Comparison of ENCODE assay signal across 8 cellular contexts in genomic region chr19:41265376-41266153, GRCh38. TPM values are rescaled to one million over a fixed set of nuclear protein-coding genes. Genes with fewer than 3 reads are reported as not detected.
DNase-seq lines count a peak whose midpoint lies in the region; ATAC-seq and TF ChIP-seq lines count a peak whose summit lies in the region.

No MANE protein-coding gene starts in this region.

- H3K27ac Mint-ChIP-seq in activated CD8-positive, alpha-beta T cell treated with anti-CD3 and anti-CD28 coated beads for 36 hours, result peak overlapping the region; percentile 100

- peak overlapping the region; percentile 100 for H3K4ac ChIP-seq in trophoblast cell (ENCODE audit: low read depth, low read length)

- peak overlapping the region; percentile 74 for H2BK12ac ChIP-seq in trophoblast cell (ENCODE audit: low read length)

- H4K8ac ChIP-seq in trophoblast cell (ENCODE audit: low read depth, low read length), result peak overlapping the region; percentile 99

- H3K9me3 ChIP-seq in AG04450 (ENCODE audit: control insufficient read depth, insufficient read depth, low read length) (no peaks in the 10 kb centered on the region; the same call in 1 of the 2 replicates), HAP-1 (no peaks in the 10 kb centered on the region), trophoblast cell (ENCODE audit: insufficient read depth, low read depth, low read length) (no peaks in the 10 kb centered on the region)

- H3K27ac ChIP-seq in AG04450 (ENCODE audit: low read depth, low read length) (peak overlapping the region; percentile 90), trophoblast cell (ENCODE audit: low read depth, low read length) (peak overlapping the region; percentile 97)

- H3K4me3 ChIP-seq in AG04450 (ENCODE audit: low read depth, low read length), result peak overlapping the region; percentile 89
- peak overlapping the region; percentile 97 for H3K4me3 ChIP-seq in HAP-1
- peak overlapping the region; percentile 92 for H3K4me3 ChIP-seq in trophoblast cell (ENCODE audit: low read depth, low read length)

- peak overlapping the region; percentile 99 for H2BK120ac ChIP-seq in trophoblast cell (ENCODE audit: insufficient read depth, low read length, poor library complexity)

- no peaks in the 10 kb centered on the region for H3K27me3 Mint-ChIP-seq in activated CD8-positive, alpha-beta T cell treated with anti-CD3 and anti-CD28 coated beads for 36 hours

- peaks cover 31% of the 10 kb centered on the region for H3K4me1 Mint-ChIP-seq in activated CD8-positive, alpha-beta T cell treated with anti-CD3 and anti-CD28 coated beads for 36 hours (ENCODE audit: low read depth)

- no peaks in the 10 kb centered on the region for H3K27me3 ChIP-seq in AG04450 (ENCODE audit: control insufficient read depth, insufficient read depth, low read length)
- no peaks in the 10 kb centered on the region for H3K27me3 ChIP-seq in HAP-1 (ENCODE audit: low read depth)
- H3K27me3 ChIP-seq in trophoblast cell (ENCODE audit: insufficient read depth, low read length), result no peaks in the 10 kb centered on the region

- H2AFZ ChIP-seq in trophoblast cell (ENCODE audit: insufficient read depth, low read length, poor library complexity), result peak overlapping the region; percentile 79

- peak overlapping the region; percentile 100 for H4K91ac ChIP-seq in trophoblast cell (ENCODE audit: low read depth, low read length)

- WGBS in trophoblast cell (ENCODE audit: extremely low coverage, insufficient coverage, insufficient read length), result no CpG with 5 or more reads among the region's 17 CpGs

- H3K4me2 ChIP-seq in trophoblast cell (ENCODE audit: low read length), result peak overlapping the region; percentile 79

- peak overlapping the region; percentile 100 for H3K9ac ChIP-seq in trophoblast cell (ENCODE audit: low read length)

- peak overlapping the region; percentile 99 for H2BK5ac ChIP-seq in trophoblast cell (ENCODE audit: low read depth, low read length, poor library complexity)

- H3K4me1 ChIP-seq in HAP-1, result peaks cover 13% of the 10 kb centered on the region
- H3K4me1 ChIP-seq in trophoblast cell (ENCODE audit: control insufficient read depth in 1 of 2, insufficient read depth in 2 of 2, low read length in 2 of 2), result peaks cover 6 to 9% of the 10 kb centered on the region in 2 experiments

- peaks cover 24% of the 10 kb centered on the region for H3K79me1 ChIP-seq in trophoblast cell (ENCODE audit: low read length)

- no peak for ATAC-seq in activated CD8-positive, alpha-beta T cell treated with anti-CD3 and anti-CD28 coated beads for 36 hours
- no peak for ATAC-seq in GM19452 (IDR thresholded peaks at IDR 0.05; ENCODE audit: unreplicated experiment)

- POLR2A ChIA-PET in AG04450 (lab: Yijun Ruan, JAX), result interaction anchor here (0.6 to 1.2 kb wide), 4 partner anchors 54 to 66 kb away, joined by 3 to 4 read pairs (median 3); no protein-coding TSS in a partner anchor
- POLR2A ChIA-PET in activated CD8-positive, alpha-beta T cell treated with anti-CD3 and anti-CD28 coated beads for 36 hours (lab: Charles Lee), result interaction anchor here (0.6 to 8.5 kb wide), 13 partner anchors 8 to 86 kb away, joined by 3 to 179 read pairs (median 5); partner anchors contain the start of genes CCDC97 and TGFB1

- H3K18ac ChIP-seq in trophoblast cell (ENCODE audit: low read length), result peak overlapping the region; percentile 94

- CTCF ChIA-PET in AG04450 (lab: Charles Lee), result interaction anchor here (0.8 to 7.0 kb wide), 5 partner anchors 40 to 62 kb away, joined by 4 to 79 read pairs (median 4); no protein-coding TSS in a partner anchor
- CTCF ChIA-PET in activated CD8-positive, alpha-beta T cell treated with anti-CD3 and anti-CD28 coated beads for 36 hours (lab: Charles Lee), result interaction anchor here (1.5 to 4.3 kb wide), 4 partner anchors 35 to 61 kb away, joined by 4 to 53 read pairs (median 20); partner anchors contain the start of gene CCDC97

- H3K36me3 Mint-ChIP-seq in activated CD8-positive, alpha-beta T cell treated with anti-CD3 and anti-CD28 coated beads for 36 hours (ENCODE audit: low read depth), result peaks cover 37% of the 10 kb centered on the region

- peaks cover 43% of the 10 kb centered on the region for H3K36me3 ChIP-seq in HAP-1 (replicated peaks)
- peaks cover 20 to 26% of the 10 kb centered on the region in 2 experiments for H3K36me3 ChIP-seq in trophoblast cell (ENCODE audit: control insufficient read depth in 1 of 2, insufficient read depth in 2 of 2, low read length in 2 of 2)

- no peak overlapping the region for H3K23ac ChIP-seq in trophoblast cell (ENCODE audit: low read length)

- peaks cover 36% of the 10 kb centered on the region for H3K79me2 ChIP-seq in trophoblast cell (ENCODE audit: control insufficient read depth, insufficient read depth, low read length, poor library complexity)

- peak overlapping the region; percentile 95 for H3K4me3 Mint-ChIP-seq in activated CD8-positive, alpha-beta T cell treated with anti-CD3 and anti-CD28 coated beads for 36 hours

- no peak for DNase-seq in AG04450 (ENCODE audit: low read depth, low spot score)
- peak in 1 of 2 experiments; percentile 26 for DNase-seq in HAP-1 (ENCODE audit: low spot score in 2 of 2)
- DNase-seq in activated CD8-positive, alpha-beta T cell treated with anti-CD3 and anti-CD28 coated beads for 36 hours, result peak; percentile 29
- DNase-seq in fibroblast of peridontal ligament (ENCODE audit: extremely low read depth), result peak; percentile 21
- DNase-seq in trophoblast cell, result peak in 1 of 2 donors; percentile 50
- no peak for DNase-seq in activated gamma-delta T cell treated with Interleukin-2 at 50 U/mL for 16 hours
- DNase-seq in NCI-H1105 (lab: John Stamatoyannopoulos, UW), result no peak

- peak overlapping the region; percentile 99 for H2AK5ac ChIP-seq in trophoblast cell (ENCODE audit: low read length)

- no peak for TF ChIP-seq CTCF in AG04450 (IDR thresholded peaks at IDR 0.05; ENCODE audit: low read depth, low read length)
- no peak for TF ChIP-seq CTCF in activated CD8-positive, alpha-beta T cell treated with anti-CD3 and anti-CD28 coated beads for 36 hours (IDR thresholded peaks at IDR 0.05)

- intact Hi-C loops in activated CD8-positive, alpha-beta T cell treated with anti-CD3 and anti-CD28 coated beads for 36 hours (cut with micrococcal nuclease), result loop anchor here (10.0 kb wide), 1 partner anchor 89 kb away; the partner anchor contains the start of gene TGFB1

- H3K9me3 Mint-ChIP-seq in activated CD8-positive, alpha-beta T cell treated with anti-CD3 and anti-CD28 coated beads for 36 hours, result no peaks in the 10 kb centered on the region

- in situ Hi-C loops in HAP-1 (cut with MboI; ENCODE audit: low sequenced_read_pairs), result loop anchor here (10.0 kb wide), 1 partner anchor 291 kb away; no protein-coding TSS in a partner anchor

- H3K14ac ChIP-seq in trophoblast cell (ENCODE audit: low read length), result peak overlapping the region; percentile 100

- peak overlapping the region; percentile 100 for H4K12ac ChIP-seq in trophoblast cell (ENCODE audit: low read depth, low read length)

RNA-seq across cellular contexts. Expression of gene HNRNPUL1, which starts 1.4 kb away (rescaled TPM):
- polyA plus RNA-seq in AG04450 (2011; rRNA removed), result 42.3 and 56.3 TPM in 2 replicates
- 46.2 and 51.8 TPM in 2 replicates for polyA minus RNA-seq in AG04450 (2011; rRNA and poly(A)+ RNA removed)
- total RNA-seq in activated CD8-positive, alpha-beta T cell treated with anti-CD3 and anti-CD28 coated beads for 36 hours, result 100 to 1,000 TPM; 257 to 259 TPM
- 233 and 238 TPM in 2 replicates for polyA plus RNA-seq in trophoblast cell (2013)

RNA-seq across cellular contexts. Expression of gene CCDC97, which starts 44.4 kb away (rescaled TPM):
- 8.5 and 9.3 TPM in 2 replicates for polyA plus RNA-seq in AG04450 (2011; rRNA removed)
- polyA minus RNA-seq in AG04450 (2011; rRNA and poly(A)+ RNA removed), result 14.0 and 15.8 TPM in 2 replicates
- total RNA-seq in activated CD8-positive, alpha-beta T cell treated with anti-CD3 and anti-CD28 coated beads for 36 hours, result 10 to 100 TPM; 15.9 to 20.4 TPM
- 24.7 and 26.3 TPM in 2 replicates for polyA plus RNA-seq in trophoblast cell (2013)

RNA-seq across cellular contexts. Expression of gene AXL, which starts 46.5 kb away (rescaled TPM):
- 210 and 212 TPM in 2 replicates for polyA plus RNA-seq in AG04450 (2011; rRNA removed)
- 770 and 1,073 TPM in 2 replicates for polyA minus RNA-seq in AG04450 (2011; rRNA and poly(A)+ RNA removed)
- total RNA-seq in activated CD8-positive, alpha-beta T cell treated with anti-CD3 and anti-CD28 coated beads for 36 hours, result under 1 TPM; 0.36 to 0.50 TPM
- 76.6 and 78.9 TPM in 2 replicates for polyA plus RNA-seq in trophoblast cell (2013)

Comparison
In these comparisons a context has a peak if more than half of its experiments do, and no peak if none do; other contexts are left out.
1. DNase-seq: peak in activated CD8-positive, alpha-beta T cell treated with anti-CD3 and anti-CD28 coated beads for 36 hours (single experiment) and fibroblast of peridontal ligament (single experiment); none in AG04450 (single experiment), activated gamma-delta T cell treated with Interleukin-2 at 50 U/mL for 16 hours (single experiment) and NCI-H1105 (single experiment).
2. Peak in every context shown above with its lines, with median percentiles within 50 percentile points of each other: H3K4me3 ChIP-seq.